In genomic region chr7:28172976-28173375, GRCh38 we compare ENCODE assay signal across 21 cellular contexts.
"Had no signal": no experiment of that assay in that cellular context is flagged by ENCODE, and none has a peak within 500 bp of the region (broad histone marks: within the 10 kb centered on the region; RNA-seq: fewer than 3 reads in every experiment).

No MANE protein-coding gene starts in this region.

- H3K9me3 ChIP-seq: esophagus muscularis mucosa, gastrocnemius medialis, neutrophil, psoas muscle, spleen had no signal

- H3K27ac Mint-ChIP-seq: mesothelial cell of epicardium; stimulated activated naive B cell treated with anti-CD40 and anti-IgM and Interleukin-4, amounts not matched to agents 10 μg/mL and 1 μg/mL and 100 μg/mL, for 72 hours; type B pancreatic cell had no signal

- H3K27me3 Mint-ChIP-seq: central memory CD8-positive, alpha-beta T cell; stimulated activated naive B cell treated with anti-CD40 and anti-IgM and Interleukin-4, amounts not matched to agents 10 μg/mL and 1 μg/mL and 100 μg/mL, for 72 hours had no signal

- H3K4me3 Mint-ChIP-seq: central memory CD8-positive, alpha-beta T cell; immature natural killer cell; mesothelial cell of epicardium; nephron; stimulated activated naive B cell treated with anti-CD40 and anti-IgM and Interleukin-4, amounts not matched to agents 10 μg/mL and 1 μg/mL and 100 μg/mL, for 72 hours; type B pancreatic cell had no signal

- ATAC-seq: gastrocnemius medialis; left colon; sciatic nerve; stimulated activated naive B cell treated with anti-CD40 and anti-IgM and Interleukin-4, amounts not matched to agents 10 μg/mL and 1 μg/mL and 100 μg/mL, for 72 hours had no signal

- H3K36me3 ChIP-seq: esophagus muscularis mucosa, gastrocnemius medialis, neutrophil had no signal

- H3K4me3 ChIP-seq: esophagus muscularis mucosa, gastrocnemius medialis, psoas muscle, spleen had no signal

- H3K36me3 Mint-ChIP-seq: mesothelial cell of epicardium, type B pancreatic cell had no signal

- H3K27ac ChIP-seq: epithelial cell of prostate, esophagus muscularis mucosa, neutrophil, spleen had no signal

- DNase-seq: effector memory CD4-positive, alpha-beta T cell; gastrocnemius medialis; immature natural killer cell; kidney; left colon; mammary epithelial cell; psoas muscle; retina; spleen; stimulated activated CD4-positive, alpha-beta T cell treated with anti-CD3 and anti-CD28 coated beads, Interleukin-15, amount 100 ng/mL, for 24 hours; stimulated activated CD4-positive, alpha-beta T cell treated with anti-CD3 and anti-CD28 coated beads, Interleukin-1b, Interleukin-23, amount 100 ng/mL, for 48 hours; stimulated activated CD4-positive, alpha-beta T cell treated with anti-CD3 and anti-CD28 coated beads, Interleukin-4, amount 100 ng/mL, for 24 hours; stimulated activated naive B cell treated with anti-CD40 and anti-IgM and Interleukin-4, amounts not matched to agents 10 μg/mL and 1 μg/mL and 100 μg/mL, for 72 hours had no signal

- H3K27me3 ChIP-seq: esophagus muscularis mucosa, gastrocnemius medialis, neutrophil, spleen had no signal

- H3K9me3 Mint-ChIP-seq: central memory CD8-positive, alpha-beta T cell; immature natural killer cell; mesothelial cell of epicardium; nephron; stimulated activated naive B cell treated with anti-CD40 and anti-IgM and Interleukin-4, amounts not matched to agents 10 μg/mL and 1 μg/mL and 100 μg/mL, for 72 hours; type B pancreatic cell had no signal
